ENCODE assay signal across 9 cellular contexts in genomic region chr11:102312656-102313055, GRCh38. TPM values are rescaled to one million over a fixed set of nuclear protein-coding genes. Genes with fewer than 3 reads are reported as not detected.
DNase-seq lines count a peak whose midpoint lies in the region; ATAC-seq and TF ChIP-seq lines count a peak whose summit lies in the region.
"Had no signal": no experiment of that assay in that cellular context is flagged by ENCODE, and none has a peak within 500 bp of the region (broad histone marks: within the 10 kb centered on the region; RNA-seq: fewer than 3 reads in every experiment).

No MANE protein-coding gene starts in this region.

- DNase-seq in DMS79 treated with DMSO at 0.1 percent for 48 hours (lab: John Stamatoyannopoulos, UW) (peak; percentile 11), DMS79 (lab: John Stamatoyannopoulos, UW) (no peak), T-helper 17 cell (no peak), fibroblast of peridontal ligament (ENCODE audit: extremely low read depth) (peak; percentile 61), NCI-H2081 (lab: John Stamatoyannopoulos, UW) (no peak), RWPE1 (ENCODE audit: low spot score) (no peak), putamen (ENCODE audit: low spot score) (no peak)
- DNase-seq in stimulated activated effector memory CD8-positive, alpha-beta T cell treated with anti-CD3 and anti-CD28 coated beads, Interleukin-12 subunit alpha, Interleukin-12 subunit beta, amount 100 ng/mL, for 72 hours (ENCODE audit: low spot score in 2 of 2) = no peak
- DNase-seq: H7 had no signal

- H3K36me3 Mint-ChIP-seq in T-helper 17 cell (ENCODE audit: low read depth) = peaks cover 9% of the 10 kb centered on the region
- H3K36me3 Mint-ChIP-seq in stimulated activated effector memory CD8-positive, alpha-beta T cell treated with anti-CD3 and anti-CD28 coated beads, Interleukin-12 subunit alpha, Interleukin-12 subunit beta, amount 100 ng/mL, for 72 hours = peaks cover 14% of the 10 kb centered on the region

- ATAC-seq in T-helper 17 cell = no peak
- no peak for ATAC-seq in stimulated activated effector memory CD8-positive, alpha-beta T cell treated with anti-CD3 and anti-CD28 coated beads, Interleukin-12 subunit alpha, Interleukin-12 subunit beta, amount 100 ng/mL, for 72 hours

- CTCF ChIA-PET in RWPE1 (lab: Yijun Ruan, JAX) = interaction anchor here (1.3 kb wide), 1 partner anchor 29 kb away, joined by 4 read pairs; no protein-coding TSS in a partner anchor

- H3K4me3 Mint-ChIP-seq in T-helper 17 cell = peak overlapping the region; percentile 70
- H3K4me3 Mint-ChIP-seq in stimulated activated effector memory CD8-positive, alpha-beta T cell treated with anti-CD3 and anti-CD28 coated beads, Interleukin-12 subunit alpha, Interleukin-12 subunit beta, amount 100 ng/mL, for 72 hours = peak overlapping the region; percentile 93

- no peak overlapping the region; the same call in 1 of the 2 replicates for H3K27ac ChIP-seq in RWPE1

- POLR2A ChIA-PET in RWPE1 (lab: Yijun Ruan, JAX; ENCODE audit: low non-redundant PET) = no interaction called here

- no peaks in the 10 kb centered on the region for H3K9me3 ChIP-seq in T-helper 17 cell (ENCODE audit: control insufficient read depth, low read length, poor library complexity, severe bottlenecking)

- H3K27me3 Mint-ChIP-seq in T-helper 17 cell = no peaks in the 10 kb centered on the region

- H3K27ac Mint-ChIP-seq in T-helper 17 cell = peak overlapping the region; percentile 100
- H3K27ac Mint-ChIP-seq in stimulated activated effector memory CD8-positive, alpha-beta T cell treated with anti-CD3 and anti-CD28 coated beads, Interleukin-12 subunit alpha, Interleukin-12 subunit beta, amount 100 ng/mL, for 72 hours = peak overlapping the region; percentile 93

- TF ChIP-seq CTCF in RWPE1 (conservative IDR thresholded peaks at IDR 0.05; ENCODE audit: low read depth) = no peak

- peaks cover 32% of the 10 kb centered on the region for H3K4me1 Mint-ChIP-seq in T-helper 17 cell
- peaks cover 35% of the 10 kb centered on the region for H3K4me1 Mint-ChIP-seq in stimulated activated effector memory CD8-positive, alpha-beta T cell treated with anti-CD3 and anti-CD28 coated beads, Interleukin-12 subunit alpha, Interleukin-12 subunit beta, amount 100 ng/mL, for 72 hours

- no peaks in the 10 kb centered on the region for H3K9me3 Mint-ChIP-seq in stimulated activated effector memory CD8-positive, alpha-beta T cell treated with anti-CD3 and anti-CD28 coated beads, Interleukin-12 subunit alpha, Interleukin-12 subunit beta, amount 100 ng/mL, for 72 hours

RNA-seq across cellular contexts. Expression of gene BIRC3, which starts 4.6 kb away (rescaled TPM):
- 100 to 1,000 TPM; 117 to 139 TPM for total RNA-seq in T-helper 17 cell

RNA-seq across cellular contexts. Expression of gene BIRC2, which starts 34.4 kb away (rescaled TPM):
- 10 to 100 TPM; 76.6 to 77.9 TPM for total RNA-seq in T-helper 17 cell

Comparison
In these comparisons a context has a peak if more than half of its experiments do, and no peak if none do; other contexts are left out.
1. DNase-seq: peak in DMS79 treated with DMSO at 0.1 percent for 48 hours (single experiment) and fibroblast of peridontal ligament (single experiment); none in DMS79 (single experiment), T-helper 17 cell (0 of 3), stimulated activated effector memory CD8-positive, alpha-beta T cell treated with anti-CD3 and anti-CD28 coated beads, Interleukin-12 subunit alpha, Interleukin-12 subunit beta, amount 100 ng/mL, for 72 hours (0 of 2), NCI-H2081 (0 of 2), RWPE1 (single experiment) and putamen (single experiment).